ENCODE assay signal across 16 cellular contexts in genomic region chr9:113156880-113157279, GRCh38. TPM values are rescaled to one million over a fixed set of nuclear protein-coding genes. Genes with fewer than 3 reads are reported as not detected.
DNase-seq lines count a peak whose midpoint lies in the region; ATAC-seq and TF ChIP-seq lines count a peak whose summit lies in the region.
"Had no signal": no experiment of that assay in that cellular context is flagged by ENCODE, and none has a peak within 500 bp of the region (broad histone marks: within the 10 kb centered on the region; RNA-seq: fewer than 3 reads in every experiment).

No MANE protein-coding gene starts in this region.

- peak; percentile 39 for TF ChIP-seq CTCF in Loucy (conservative IDR thresholded peaks at IDR 0.05; ENCODE audit: low read length)

- H2AFZ ChIP-seq in Loucy (ENCODE audit: low read length) (no peak overlapping the region), neuronal stem cell (ENCODE audit: low read length) (no peak overlapping the region)

- H3K4me2 ChIP-seq in Loucy (ENCODE audit: low read depth, low read length, poor library complexity, severe bottlenecking): no peak overlapping the region
- H3K4me2 ChIP-seq in neuronal stem cell (ENCODE audit: insufficient read depth, low read length, poor library complexity, severe bottlenecking): no peak overlapping the region

- H3K23ac ChIP-seq in neuronal stem cell (ENCODE audit: low read depth, low read length, poor library complexity): peak overlapping the region; percentile 13

- no peak overlapping the region for H2BK12ac ChIP-seq in neuronal stem cell (ENCODE audit: low read length)

- no peak overlapping the region for H3K18ac ChIP-seq in neuronal stem cell (ENCODE audit: low read length)

- H3K27ac ChIP-seq in neuronal stem cell (replicated peaks; ENCODE audit: low read length): no peak overlapping the region
- H3K27ac ChIP-seq: brain microvascular endothelial cell, right atrium auricular region had no signal

- H3K36me3 ChIP-seq in Loucy (ENCODE audit: insufficient read depth, low read length) (peaks cover 7% of the 10 kb centered on the region; the same call in 1 of the 2 replicates), neuronal stem cell (replicated peaks in 1 of 2; ENCODE audit: control insufficient read depth in 2 of 2, insufficient read depth in 2 of 2, low read length in 2 of 2) (peaks cover 2 to 12% of the 10 kb centered on the region in 2 donors)

- no peak overlapping the region for H3K4ac ChIP-seq in neuronal stem cell (ENCODE audit: low read length)

- H3K27ac Mint-ChIP-seq in activated T-helper 17 cell treated with anti-CD3 and anti-CD28 coated beads, Interleukin-2, amount 50 U/mL, for 72 hours: peak overlapping the region; percentile 86
- H3K27ac Mint-ChIP-seq: nephron had no signal

- DNase-seq in NCI-H82 (lab: John Stamatoyannopoulos, UW) (peak; percentile 19), NCI-H82 treated with DMSO at 0.1 percent for 48 hours (lab: John Stamatoyannopoulos, UW; ENCODE audit: unreplicated experiment) (no peak), neuronal stem cell (ENCODE audit: low spot score) (no peak)
- DNase-seq: activated CD4-positive, alpha-beta T cell treated with anti-CD3 and anti-CD28 coated beads, Interleukin-2, amount 50 U/mL, for 1 hour; brain microvascular endothelial cell; effector CD4-positive, alpha-beta T cell; NCI-H1417 had no signal

- no peaks in the 10 kb centered on the region for H3K9me2 ChIP-seq in Loucy (replicated peaks; ENCODE audit: low read depth, low read length)

- H2BK5ac ChIP-seq in neuronal stem cell (ENCODE audit: low read length): no peak overlapping the region

- H3K4me3 Mint-ChIP-seq in activated T-helper 17 cell treated with anti-CD3 and anti-CD28 coated beads, Interleukin-2, amount 50 U/mL, for 72 hours: peak overlapping the region; percentile 64
- H3K4me3 Mint-ChIP-seq: IgD-negative memory B cell, nephron had no signal

- H4K8ac ChIP-seq in neuronal stem cell (ENCODE audit: low read depth, low read length): no peak overlapping the region

- H3K4me1 Mint-ChIP-seq in activated T-helper 17 cell treated with anti-CD3 and anti-CD28 coated beads, Interleukin-2, amount 50 U/mL, for 72 hours: peaks cover 33% of the 10 kb centered on the region

- H3K4me3 ChIP-seq in Loucy (ENCODE audit: low read length, poor library complexity, severe bottlenecking) (no peak overlapping the region), neuronal stem cell (ENCODE audit: low read length in 2 of 2) (no peak overlapping the region)
- H3K4me3 ChIP-seq: right atrium auricular region had no signal

- H3K27me3 ChIP-seq in Loucy (ENCODE audit: insufficient read depth, low read length, poor library complexity, severe bottlenecking) (no peaks in the 10 kb centered on the region), neuronal stem cell (ENCODE audit: control insufficient read depth in 3 of 3, insufficient read depth in 3 of 3, low read depth in 1 of 3, low read length in 3 of 3) (peaks cover 0 to 10% (median 7%) of the 10 kb centered on the region in 3 experiments)
- H3K27me3 ChIP-seq: brain microvascular endothelial cell, right atrium auricular region had no signal

- no peak overlapping the region for H2BK120ac ChIP-seq in neuronal stem cell (ENCODE audit: low read depth, low read length)

- H3K79me2 ChIP-seq in Loucy (ENCODE audit: insufficient read depth, low read length): no peaks in the 10 kb centered on the region

- peak; percentile 12 for ATAC-seq in activated T-helper 17 cell treated with anti-CD3 and anti-CD28 coated beads, Interleukin-2, amount 50 U/mL, for 72 hours (replicated peaks)
- no peak for ATAC-seq in GM21515 (IDR thresholded peaks at IDR 0.05; ENCODE audit: unreplicated experiment)
- ATAC-seq in GM18870 (IDR thresholded peaks at IDR 0.05; ENCODE audit: unreplicated experiment): no peak
- no peak for ATAC-seq in HG02870 (IDR thresholded peaks at IDR 0.05; ENCODE audit: unreplicated experiment)

- H4K91ac ChIP-seq in neuronal stem cell (ENCODE audit: low read depth, low read length, poor library complexity): no peak overlapping the region

- H3K14ac ChIP-seq in neuronal stem cell (ENCODE audit: low read length): no peak overlapping the region

- no peak overlapping the region for H3K9ac ChIP-seq in Loucy (ENCODE audit: low read depth, low read length, poor library complexity, severe bottlenecking)
- H3K9ac ChIP-seq in neuronal stem cell (ENCODE audit: low read depth, low read length, poor library complexity): no peak overlapping the region

- no peaks in the 10 kb centered on the region for H3K9me3 Mint-ChIP-seq in activated T-helper 17 cell treated with anti-CD3 and anti-CD28 coated beads, Interleukin-2, amount 50 U/mL, for 72 hours
- H3K9me3 Mint-ChIP-seq: IgD-negative memory B cell; nephron; T-helper 2 cell treated with Interferon-gamma antibody and Interleukin-4, amounts not matched to agents 5 μg/mL and 100 μg/mL, for 36 hours had no signal

- H3K79me1 ChIP-seq in neuronal stem cell (ENCODE audit: low read depth, low read length): no peaks in the 10 kb centered on the region

- H3K9me3 ChIP-seq in Loucy (ENCODE audit: insufficient read depth, low read depth, low read length): no peaks in the 10 kb centered on the region
- H3K9me3 ChIP-seq in neuronal stem cell (replicated peaks in 1 of 2; ENCODE audit: control insufficient read depth in 2 of 2, insufficient read depth in 1 of 2, low read depth in 1 of 2, low read length in 2 of 2): no peaks in the 10 kb centered on the region
- H3K9me3 ChIP-seq: right atrium auricular region had no signal

- no peaks in the 10 kb centered on the region for H4K20me1 ChIP-seq in Loucy (ENCODE audit: insufficient read depth, low read length, poor library complexity, severe bottlenecking)

- no peaks in the 10 kb centered on the region for H3F3A ChIP-seq in Loucy (ENCODE audit: low read depth)

- H2AK5ac ChIP-seq in neuronal stem cell (ENCODE audit: low read depth, low read length): no peak overlapping the region

- WGBS in neuronal stem cell (ENCODE audit: extremely low coverage in 2 of 2, insufficient read length in 2 of 2, insufficient replicate concordance in 1 of 2), 2 donors: no CpG with 5 or more reads among the region's 1 CpG

- no peak overlapping the region for H2BK15ac ChIP-seq in neuronal stem cell (ENCODE audit: low read length)

- H3K36me3 Mint-ChIP-seq in activated T-helper 17 cell treated with anti-CD3 and anti-CD28 coated beads, Interleukin-2, amount 50 U/mL, for 72 hours (ENCODE audit: low read depth): peaks cover 31% of the 10 kb centered on the region

- no peaks in the 10 kb centered on the region for H3K27me3 Mint-ChIP-seq in activated T-helper 17 cell treated with anti-CD3 and anti-CD28 coated beads, Interleukin-2, amount 50 U/mL, for 72 hours
- H3K27me3 Mint-ChIP-seq: IgD-negative memory B cell had no signal

- H3K4me1 ChIP-seq in Loucy (ENCODE audit: insufficient read depth, low read length, poor library complexity, severe bottlenecking): peaks cover 22% of the 10 kb centered on the region
- H3K4me1 ChIP-seq in neuronal stem cell (ENCODE audit: control insufficient read depth in 2 of 2, insufficient read depth in 1 of 2, low read depth in 1 of 2, low read length in 2 of 2): peaks cover 0 to 16% of the 10 kb centered on the region in 2 donors

RNA-seq across cellular contexts. Expression of gene SLC31A2, which starts 6.1 kb away (rescaled TPM):
- total RNA-seq in activated T-helper 17 cell treated with anti-CD3 and anti-CD28 coated beads, Interleukin-2, amount 50 U/mL, for 72 hours: 10 to 100 TPM in 1 of 2 donors, 1 to 10 TPM in 1; 4.7 to 10.9 TPM
- polyA plus RNA-seq in neuronal stem cell (2013, experiment 1 of 2): 0.70 TPM
- 0.65 TPM for polyA plus RNA-seq in neuronal stem cell (2013, experiment 2 of 2)
